ENCODE assay signal across 21 cellular contexts in the genomic region with DNA sequence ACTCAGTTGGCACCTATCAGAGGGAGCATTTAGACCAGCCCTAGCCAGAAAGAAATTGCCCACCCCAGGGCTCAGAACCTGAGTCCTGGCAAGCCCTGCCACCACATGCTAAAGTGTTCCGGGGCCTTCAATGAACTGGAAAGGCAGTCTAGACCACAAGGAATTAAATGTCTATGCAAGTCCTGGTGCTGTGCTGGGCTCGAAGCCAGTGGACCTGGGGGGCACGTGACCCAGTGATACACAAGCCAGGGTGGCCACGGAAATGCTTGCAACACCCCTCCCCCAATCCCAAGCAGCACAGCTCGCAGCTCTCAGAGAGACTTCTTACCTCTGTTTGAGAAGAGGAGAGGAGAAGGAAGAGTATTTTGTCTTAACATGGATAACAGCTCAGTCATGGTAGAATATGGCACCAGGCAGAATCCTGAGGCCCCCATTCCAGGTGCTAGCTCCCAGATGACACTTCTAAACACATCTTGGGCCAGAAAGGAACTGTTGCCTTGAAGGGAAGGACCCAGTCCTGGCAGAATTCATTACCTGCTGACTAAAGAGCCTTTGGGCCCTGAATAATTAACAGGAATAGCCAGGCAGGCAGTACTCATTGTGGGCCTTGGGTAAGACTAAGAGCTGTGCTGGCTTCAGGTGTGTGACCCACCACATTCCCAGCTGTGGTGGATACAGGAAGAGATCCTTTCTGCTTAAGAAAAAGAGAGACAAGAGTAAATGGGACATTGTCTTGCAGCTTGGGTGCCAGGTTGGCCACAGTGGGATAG.
A peak's percentile ranks its signal among the peaks of the same experiment; 100 is the strongest.
DNase-seq lines count a peak whose midpoint lies in the region; ATAC-seq, FAIRE-seq and TF ChIP-seq lines count a peak whose summit lies in the region.
"Had no signal": no experiment of that assay in that cellular context is flagged by ENCODE, and none has a peak within 500 bp of the region (broad histone marks: within the 10 kb centered on the region; RNA-seq: fewer than 3 reads in every experiment).

No MANE protein-coding gene starts in this region.

- no peak for FAIRE-seq in K562 (lab: Jason Lieb, UNC)
- FAIRE-seq in kidney (lab: Jason Lieb, UNC) = no peak
- FAIRE-seq: G401.6, GM12878 had no signal

- H3K27me3 ChIP-seq in K562 (ENCODE audit: control insufficient read depth in 2 of 2, insufficient read depth in 2 of 2, low read length in 2 of 2) = no peaks in the 10 kb centered on the region
- H3K27me3 ChIP-seq: BE2C had no signal

- H3K9me3 ChIP-seq in K562 (replicated peaks; ENCODE audit: control insufficient read depth, insufficient read depth, low read depth, low read length) (no peaks in the 10 kb centered on the region), kidney (ENCODE audit: control insufficient read depth in 1 of 2, low read length in 2 of 2) (peaks cover 0 to 13% of the 10 kb centered on the region in 2 donors)

- no peaks in the 10 kb centered on the region for H3K79me2 ChIP-seq in K562 (ENCODE audit: control insufficient read depth, insufficient read depth, low read length)

- no peak for ATAC-seq in K562
- ATAC-seq in GM18511 (IDR thresholded peaks at IDR 0.05; ENCODE audit: unreplicated experiment) = no peak
- no peak for ATAC-seq in activated CD8-positive, alpha-beta memory T cell treated with anti-CD3 and anti-CD28 coated beads, Interleukin-2, amount 10 ng/mL, durations not matched to agents 7 days and 5 days
- ATAC-seq: GM12878, GM23338 had no signal

- H3K4me3 Mint-ChIP-seq in activated CD8-positive, alpha-beta memory T cell treated with anti-CD3 and anti-CD28 coated beads, Interleukin-2, amount 10 ng/mL, durations not matched to agents 7 days and 5 days = no peak overlapping the region
- no peak overlapping the region for H3K4me3 Mint-ChIP-seq in activated T-helper 2 cell treated with anti-CD3 and anti-CD28 coated beads, Interferon-gamma antibody, Interleukin-2, Interleukin-4, amounts not matched to agents 10 μg/mL and 5 μg/mL and 100 μg/mL, durations not matched to agents 14 hours and 24 hours and 36 hours (ENCODE audit: low read depth)
- H3K4me3 Mint-ChIP-seq: CD4-positive, alpha-beta T cell; GM23338 had no signal

- no peak overlapping the region for H3K27ac ChIP-seq in K562 (ENCODE audit: extremely low read depth, low read depth, low read length)
- H3K27ac ChIP-seq in kidney (ENCODE audit: low read depth in 2 of 2, low read length in 2 of 2) = no peak overlapping the region
- H3K27ac ChIP-seq: 22Rv1 had no signal

- H3K4me1 ChIP-seq in K562 (replicated peaks in 1 of 2; ENCODE audit: control insufficient read depth in 2 of 2, insufficient read depth in 2 of 2, low read length in 2 of 2) (no peaks in the 10 kb centered on the region), kidney (ENCODE audit: control insufficient read depth in 1 of 2, insufficient read depth in 1 of 2, low read depth in 1 of 2, low read length in 2 of 2) (peaks cover 0 to 9% of the 10 kb centered on the region in 2 donors)
- H3K4me1 ChIP-seq: BE2C had no signal

- TF ChIP-seq RAD21 in K562 (CRISPR knock-in tag; conservative IDR thresholded peaks at IDR 0.05 in 1 of 2, IDR thresholded peaks at IDR 0.05 in 1 of 2) = no peak

- DNase-seq in Ammon's horn (ENCODE audit: low spot score) (peak; percentile 21), RPMI7951 (ENCODE audit: low read depth) (peak; percentile 62), K562 (ENCODE audit: extremely low read depth in 1 of 4, low spot score in 3 of 4) (no peak), kidney (peak; percentile 78), NCI-H1436 treated with DMSO at 0.1 percent for 48 hours (lab: John Stamatoyannopoulos, UW) (no peak)
- DNase-seq in activated CD8-positive, alpha-beta memory T cell treated with anti-CD3 and anti-CD28 coated beads, Interleukin-2, amount 10 ng/mL, durations not matched to agents 7 days and 5 days = no peak
- DNase-seq in activated T-helper 2 cell treated with anti-CD3 and anti-CD28 coated beads, Interferon-gamma antibody, Interleukin-2, Interleukin-4, amounts not matched to agents 10 μg/mL and 5 μg/mL and 100 μg/mL, durations not matched to agents 14 hours and 24 hours and 36 hours (ENCODE audit: low spot score) = no peak
- DNase-seq: BE2C; CD4-positive, alpha-beta T cell; Karpas-422; NCI-H1105 treated with DMSO at 0.1 percent for 48 hours; NCI-H187; NCI-H345; NCI-H69; RPMI8226; SIG-M5 had no signal

- POLR2A ChIA-PET in K562 (lab: Yijun Ruan, JAX) = no interaction called here

- H3K9me3 Mint-ChIP-seq in activated CD8-positive, alpha-beta memory T cell treated with anti-CD3 and anti-CD28 coated beads, Interleukin-2, amount 10 ng/mL, durations not matched to agents 7 days and 5 days (ENCODE audit: low read depth) = peaks cover 9% of the 10 kb centered on the region
- peaks cover 20% of the 10 kb centered on the region for H3K9me3 Mint-ChIP-seq in activated T-helper 2 cell treated with anti-CD3 and anti-CD28 coated beads, Interferon-gamma antibody, Interleukin-2, Interleukin-4, amounts not matched to agents 10 μg/mL and 5 μg/mL and 100 μg/mL, durations not matched to agents 14 hours and 24 hours and 36 hours

- H3K36me3 ChIP-seq in K562 (ENCODE audit: control insufficient read depth, insufficient read depth, low read length) = no peaks in the 10 kb centered on the region
- no peaks in the 10 kb centered on the region for H3K36me3 ChIP-seq in kidney (ENCODE audit: control insufficient read depth in 1 of 2, insufficient read depth in 2 of 2, low read length in 2 of 2)
- H3K36me3 ChIP-seq: BE2C had no signal

- H3K4me3 ChIP-seq in K562 (no peak overlapping the region), kidney (ENCODE audit: low read length in 2 of 2) (no peak overlapping the region)
- H3K4me3 ChIP-seq: GM12878, GM23338 had no signal

- no peaks in the 10 kb centered on the region for H4K20me1 ChIP-seq in K562 (replicated peaks; ENCODE audit: control insufficient read depth, insufficient read depth, low read length)

- TF ChIP-seq POLR2A in K562 (conservative IDR thresholded peaks at IDR 0.05) = no peak

- H3K9me1 ChIP-seq in K562 (ENCODE audit: control insufficient read depth, insufficient read depth, low read length) = no peaks in the 10 kb centered on the region

- TF ChIP-seq EP300 in K562 (IDR thresholded peaks at IDR 0.05; ENCODE audit: low read length) = no peak

- H3K9ac ChIP-seq in K562 (ENCODE audit: insufficient read depth in 1 of 2, low read depth in 2 of 2, low read length in 2 of 2) (no peak overlapping the region), kidney (ENCODE audit: low read length in 2 of 2) (peak overlapping the region in 1 of 2 donors; percentile 40)

- CTCF ChIA-PET in K562 (lab: Yijun Ruan, JAX; ENCODE audit: low intra/inter-chr PET ratio) = no interaction called here
- CTCF ChIA-PET in activated CD8-positive, alpha-beta memory T cell treated with anti-CD3 and anti-CD28 coated beads, Interleukin-2, amount 10 ng/mL, durations not matched to agents 7 days and 5 days (lab: Charles Lee) = no interaction called here

- H3K36me3 Mint-ChIP-seq in activated CD8-positive, alpha-beta memory T cell treated with anti-CD3 and anti-CD28 coated beads, Interleukin-2, amount 10 ng/mL, durations not matched to agents 7 days and 5 days = peaks cover 29% of the 10 kb centered on the region
- peaks cover 22% of the 10 kb centered on the region for H3K36me3 Mint-ChIP-seq in activated T-helper 2 cell treated with anti-CD3 and anti-CD28 coated beads, Interferon-gamma antibody, Interleukin-2, Interleukin-4, amounts not matched to agents 10 μg/mL and 5 μg/mL and 100 μg/mL, durations not matched to agents 14 hours and 24 hours and 36 hours (ENCODE audit: low read depth)

- peaks cover 2% of the 10 kb centered on the region for H3K4me1 Mint-ChIP-seq in activated CD8-positive, alpha-beta memory T cell treated with anti-CD3 and anti-CD28 coated beads, Interleukin-2, amount 10 ng/mL, durations not matched to agents 7 days and 5 days
- H3K4me1 Mint-ChIP-seq in activated T-helper 2 cell treated with anti-CD3 and anti-CD28 coated beads, Interferon-gamma antibody, Interleukin-2, Interleukin-4, amounts not matched to agents 10 μg/mL and 5 μg/mL and 100 μg/mL, durations not matched to agents 14 hours and 24 hours and 36 hours (ENCODE audit: low read depth) = peaks cover 9% of the 10 kb centered on the region

- 3% methylated on average over 5 of the region's 5 CpGs for WGBS in K562 (ENCODE audit: insufficient coverage, low coverage, missing lambda C conversion rate)

- H3K4me2 ChIP-seq in K562 (ENCODE audit: insufficient read depth, low read length) = no peak overlapping the region
- H3K4me2 ChIP-seq: GM23338 had no signal

- no peak for TF ChIP-seq CTCF in K562 (IDR thresholded peaks at IDR 0.05 in 2 of 3, conservative IDR thresholded peaks at IDR 0.05 in 1 of 3; ENCODE audit: insufficient read depth in 2 of 3, low read depth in 1 of 3, low read length in 3 of 3)
- TF ChIP-seq CTCF in kidney (IDR thresholded peaks at IDR 0.05; ENCODE audit: borderline replicate concordance, extremely low read depth, insufficient read depth) = no peak

- no TSS peak for BruUV-seq in K562 (replicated peaks; lab: Mats Ljungman, UMichigan)

- in situ Hi-C loops in K562 (cut with MboI) = no loop called here

- no peak overlapping the region for H2AFZ ChIP-seq in K562 (ENCODE audit: low read depth, low read length)
- H2AFZ ChIP-seq: GM23338 had no signal

- intact Hi-C loops in K562 (cut with micrococcal nuclease) = no loop called here
- intact Hi-C loops in kidney (cut with DNase I) = no loop called here
- intact Hi-C loops in activated T-helper 2 cell treated with anti-CD3 and anti-CD28 coated beads, Interferon-gamma antibody, Interleukin-2, Interleukin-4, amounts not matched to agents 10 μg/mL and 5 μg/mL and 100 μg/mL, durations not matched to agents 14 hours and 24 hours and 36 hours (cut with micrococcal nuclease) = loop anchor here (5.0 kb wide), 1 partner anchor 44 kb away; no protein-coding TSS in a partner anchor

- no peaks in the 10 kb centered on the region for H3K27me3 Mint-ChIP-seq in activated CD8-positive, alpha-beta memory T cell treated with anti-CD3 and anti-CD28 coated beads, Interleukin-2, amount 10 ng/mL, durations not matched to agents 7 days and 5 days
- no peaks in the 10 kb centered on the region for H3K27me3 Mint-ChIP-seq in activated T-helper 2 cell treated with anti-CD3 and anti-CD28 coated beads, Interferon-gamma antibody, Interleukin-2, Interleukin-4, amounts not matched to agents 10 μg/mL and 5 μg/mL and 100 μg/mL, durations not matched to agents 14 hours and 24 hours and 36 hours (ENCODE audit: low read depth)
- H3K27me3 Mint-ChIP-seq: CD4-positive, alpha-beta T cell had no signal

- no peak overlapping the region for H3K27ac Mint-ChIP-seq in activated CD8-positive, alpha-beta memory T cell treated with anti-CD3 and anti-CD28 coated beads, Interleukin-2, amount 10 ng/mL, durations not matched to agents 7 days and 5 days
- no peak overlapping the region for H3K27ac Mint-ChIP-seq in activated T-helper 2 cell treated with anti-CD3 and anti-CD28 coated beads, Interferon-gamma antibody, Interleukin-2, Interleukin-4, amounts not matched to agents 10 μg/mL and 5 μg/mL and 100 μg/mL, durations not matched to agents 14 hours and 24 hours and 36 hours
- H3K27ac Mint-ChIP-seq: CD4-positive, alpha-beta T cell; GM23338 had no signal

TF ChIP-seq in K562, 482 proteins besides CTCF, POLR2A, EP300 and RAD21 (continues in another document):
- TF ChIP-seq IFI16 (CRISPR knock-in tag; IDR thresholded peaks at IDR 0.05) = no peak

Comparison
In these comparisons a context has a peak if more than half of its experiments do, and no peak if none do; other contexts are left out.
1. DNase-seq: peak in Ammon's horn (single experiment), RPMI7951 (single experiment) and kidney (single experiment); none in K562 (0 of 4), activated CD8-positive, alpha-beta memory T cell treated with anti-CD3 and anti-CD28 coated beads, Interleukin-2, amount 10 ng/mL, durations not matched to agents 7 days and 5 days (single experiment), NCI-H1436 treated with DMSO at 0.1 percent for 48 hours (single experiment) and activated T-helper 2 cell treated with anti-CD3 and anti-CD28 coated beads, Interferon-gamma antibody, Interleukin-2, Interleukin-4, amounts not matched to agents 10 μg/mL and 5 μg/mL and 100 μg/mL, durations not matched to agents 14 hours and 24 hours and 36 hours (single experiment).